Comparison of ENCODE assay signal across 1 cellular context in the genomic region with DNA sequence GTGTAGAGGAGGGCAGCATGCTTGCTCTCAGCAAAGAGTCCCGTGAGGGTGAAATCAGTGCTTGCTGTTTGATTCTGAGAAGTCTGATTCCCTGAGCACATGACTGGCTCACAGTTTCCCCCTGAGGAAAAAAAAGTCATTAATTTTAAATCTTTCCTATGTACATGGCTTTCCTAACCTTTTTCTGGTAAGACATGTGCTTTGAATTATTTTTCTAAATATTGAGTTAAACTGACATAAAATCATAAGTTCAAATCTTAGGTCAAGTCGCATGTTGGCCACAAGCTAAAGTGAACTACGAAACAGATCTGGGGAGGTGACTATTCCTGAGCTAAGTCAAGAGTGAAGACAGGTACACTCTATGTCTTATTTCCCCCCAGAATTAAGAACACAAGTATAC. TPM values are rescaled to one million over a fixed set of nuclear protein-coding genes. Genes with fewer than 3 reads are reported as not detected.
"Had no signal": no experiment of that assay in that cellular context is flagged by ENCODE, and none has a peak within 500 bp of the region (broad histone marks: within the 10 kb centered on the region; RNA-seq: fewer than 3 reads in every experiment).

A gene with protein sequence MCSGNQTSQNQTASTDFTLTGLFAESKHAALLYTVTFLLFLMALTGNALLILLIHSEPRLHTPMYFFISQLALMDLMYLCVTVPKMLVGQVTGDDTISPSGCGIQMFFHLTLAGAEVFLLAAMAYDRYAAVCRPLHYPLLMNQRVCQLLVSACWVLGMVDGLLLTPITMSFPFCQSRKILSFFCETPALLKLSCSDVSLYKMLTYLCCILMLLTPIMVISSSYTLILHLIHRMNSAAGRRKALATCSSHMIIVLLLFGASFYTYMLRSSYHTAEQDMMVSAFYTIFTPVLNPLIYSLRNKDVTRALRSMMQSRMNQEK (minus strand): TSS at position 101 of the 400 bp plus-strand sequence. CDS start 0 bp downstream, at position 101.

RNA-seq across cellular contexts. Expression of the gene that starts here (rescaled TPM):
- total RNA-seq: G401 had no signal
